21 cellular contexts compared by ENCODE assay signal in genomic region chr22:40703174-40703573, GRCh38. TPM values are rescaled to one million over a fixed set of nuclear protein-coding genes. Genes with fewer than 3 reads are reported as not detected.
DNase-seq lines count a peak whose midpoint lies in the region; ATAC-seq, FAIRE-seq and TF ChIP-seq lines count a peak whose summit lies in the region.
"Had no signal": no experiment of that assay in that cellular context is flagged by ENCODE, and none has a peak within 500 bp of the region (broad histone marks: within the 10 kb centered on the region; RNA-seq: fewer than 3 reads in every experiment).

No MANE protein-coding gene starts in this region.

- H3K4me1 ChIP-seq in A673 (ENCODE audit: insufficient read depth, low read length, poor library complexity, severe bottlenecking) (peaks cover 9% of the 10 kb centered on the region), H1 (replicated peaks in 1 of 4; ENCODE audit: control insufficient read depth in 3 of 4, insufficient read depth in 4 of 4, low read length in 3 of 4) (peaks cover 0 to 4% (median 2%) of the 10 kb centered on the region in 4 experiments; a peak in 4 of 7 replicates)
- H3K4me1 ChIP-seq in naive thymus-derived CD4-positive, alpha-beta T cell (ENCODE audit: control insufficient read depth in 2 of 2, insufficient read depth in 2 of 2, low read length in 2 of 2) = peaks cover 0 to 11% of the 10 kb centered on the region in 2 donors
- H3K4me1 ChIP-seq: upper lobe of right lung had no signal

- no peaks in the 10 kb centered on the region for H3K23me2 ChIP-seq in H1 (ENCODE audit: low read depth, low read length)

- DNase-seq in A673 (ENCODE audit: low spot score) (peak; percentile 78), GM19239 (ENCODE audit: insufficient read length, low spot score) (no peak), NCI-H524 treated with DMSO at 0.1 percent for 48 hours (lab: John Stamatoyannopoulos, UW) (peak; percentile 86), H1 (ENCODE audit: low read depth in 1 of 2, low spot score in 2 of 2) (no peak), progenitor cell of endocrine pancreas (ENCODE audit: low spot score, unreplicated experiment) (no peak)
- no peak for DNase-seq in naive thymus-derived CD4-positive, alpha-beta T cell
- no peak for DNase-seq in activated CD4-positive, CD25-positive, alpha-beta regulatory T cell treated with anti-CD3 and anti-CD28 coated beads, Interleukin-2, amount 50 U/mL, for 72 hours
- DNase-seq: activated CD4-positive, CD25-positive, alpha-beta regulatory T cell; DMS79 treated with DMSO at 0.1 percent for 48 hours; midbrain; NCI-H1092; stimulated activated naive CD4-positive, alpha-beta T cell treated with Interleukin-2 at 50 U/mL for 16 hours; upper lobe of right lung had no signal

- TF ChIP-seq RAD21 in H1 (IDR thresholded peaks at IDR 0.05 in 1 of 2, conservative IDR thresholded peaks at IDR 0.05 in 1 of 2; ENCODE audit: low read depth in 2 of 2, low read length in 2 of 2) = no peak

- H3K27me3 ChIP-seq in A673 (replicated peaks; ENCODE audit: insufficient read depth, low read depth, low read length, poor library complexity) = no peaks in the 10 kb centered on the region
- H3K27me3 ChIP-seq in H1 (replicated peaks in 1 of 4; ENCODE audit: control insufficient read depth in 3 of 4, extremely low read depth in 1 of 4, insufficient read depth in 3 of 4, low read length in 3 of 4) = no peaks in the 10 kb centered on the region
- no peaks in the 10 kb centered on the region for H3K27me3 ChIP-seq in naive thymus-derived CD4-positive, alpha-beta T cell (ENCODE audit: control insufficient read depth in 2 of 2, insufficient read depth in 2 of 2, low read length in 2 of 2)
- H3K27me3 ChIP-seq: hepatocyte, upper lobe of right lung had no signal

- H3K9me3 ChIP-seq in A673 (ENCODE audit: low read depth, low read length, poor library complexity, severe bottlenecking) (no peaks in the 10 kb centered on the region), H1 (ENCODE audit: insufficient read depth in 2 of 2, low read depth in 1 of 2, low read length in 1 of 2) (peaks cover 8 to 11% of the 10 kb centered on the region in 2 experiments; a peak in 3 of 4 replicates)
- H3K9me3 ChIP-seq in naive thymus-derived CD4-positive, alpha-beta T cell (ENCODE audit: control insufficient read depth in 2 of 3, low read length in 3 of 3) = no peaks in the 10 kb centered on the region
- H3K9me3 ChIP-seq: upper lobe of right lung had no signal

- CTCF ChIA-PET in A673 (lab: Charles Lee) = interaction anchor here (1.0 kb wide), 1 partner anchor 51 kb away, joined by 3 read pairs; no protein-coding TSS in a partner anchor
- CTCF ChIA-PET in H1 (lab: Charles Lee; ENCODE audit: partially characterized antibody) = interaction anchor here (0.6 to 2.0 kb wide), 6 partner anchors 9 to 57 kb away, joined by 3 to 9 read pairs (median 4); no protein-coding TSS in a partner anchor
- CTCF ChIA-PET in naive thymus-derived CD4-positive, alpha-beta T cell (lab: Charles Lee) = interaction anchor here (1.3 to 1.8 kb wide), 2 partner anchors 11 to 20 kb away, joined by 3 to 7 read pairs; no protein-coding TSS in a partner anchor

- H3K4me3 ChIP-seq in A673 (ENCODE audit: low read depth, low read length, poor library complexity, severe bottlenecking) = no peak overlapping the region
- H3K4me3 ChIP-seq in H1 (ENCODE audit: extremely low read depth in 1 of 4, insufficient read depth in 2 of 4, low read depth in 3 of 4, low read length in 4 of 4) = no peak overlapping the region
- no peak overlapping the region for H3K4me3 ChIP-seq in naive thymus-derived CD4-positive, alpha-beta T cell (ENCODE audit: low read length)
- H3K4me3 ChIP-seq: hepatocyte, upper lobe of right lung had no signal

- H2BK12ac ChIP-seq in H1 (ENCODE audit: low read depth, low read length) = no peak overlapping the region

- H3K27ac Mint-ChIP-seq in progenitor cell of endocrine pancreas = no peak overlapping the region
- H3K27ac Mint-ChIP-seq in naive thymus-derived CD4-positive, alpha-beta T cell = peak overlapping the region in 2 of 9 donors; percentile 18 to 84

- H3K56ac ChIP-seq in H1 (replicated peaks; ENCODE audit: insufficient read length, low read depth, low read length) = no peak overlapping the region

- no peak overlapping the region for H3K4ac ChIP-seq in H1 (replicated peaks; ENCODE audit: insufficient read length, low read depth, low read length)

- 100% methylated on average over 1 of the region's 1 CpG; no CpG with 5 or more reads in 1 of the 2 experiments for WGBS in H1 (ENCODE audit: extremely low coverage in 1 of 2, insufficient coverage in 1 of 2, insufficient read length in 1 of 2, insufficient replicate concordance in 2 of 2, low coverage in 1 of 2, low lambda C conversion rate in 2 of 2, missing lambda C conversion rate in 1 of 2), 2 experiments

- H4K5ac ChIP-seq in H1 (ENCODE audit: insufficient read length, low read depth, low read length) = no peak overlapping the region

- H3K36me3 ChIP-seq in A673 (ENCODE audit: insufficient read depth, low read length, poor library complexity, severe bottlenecking) (no peaks in the 10 kb centered on the region), H1 (ENCODE audit: control insufficient read depth in 2 of 4, insufficient read depth in 4 of 4, low read length in 3 of 4) (no peaks in the 10 kb centered on the region)
- no peaks in the 10 kb centered on the region for H3K36me3 ChIP-seq in naive thymus-derived CD4-positive, alpha-beta T cell (ENCODE audit: control insufficient read depth in 2 of 3, insufficient read depth in 3 of 3, low read length in 3 of 3)
- H3K36me3 ChIP-seq: upper lobe of right lung had no signal

- no peaks in the 10 kb centered on the region for H3K79me1 ChIP-seq in H1 (ENCODE audit: low read depth, low read length)

- no peak for TF ChIP-seq CTCF in A673 (conservative IDR thresholded peaks at IDR 0.05; ENCODE audit: low read depth, low read length)
- TF ChIP-seq CTCF in H1 (IDR thresholded peaks at IDR 0.05; ENCODE audit: control extremely low read depth in 1 of 3, insufficient read depth in 1 of 3, low read depth in 1 of 3, low read length in 3 of 3) = no peak
- no peak for TF ChIP-seq CTCF in progenitor cell of endocrine pancreas (IDR thresholded peaks at IDR 0.05; ENCODE audit: unreplicated experiment)

- TF ChIP-seq EP300 in H1 (IDR thresholded peaks at IDR 0.05; ENCODE audit: borderline replicate concordance in 1 of 2, low read depth in 2 of 2, low read length in 2 of 2) = no peak

- peaks cover 3% of the 10 kb centered on the region for H3K9me3 Mint-ChIP-seq in progenitor cell of endocrine pancreas (ENCODE audit: low read depth)
- peaks cover 0 to 5% (median 0%) of the 10 kb centered on the region in 11 donors for H3K9me3 Mint-ChIP-seq in naive thymus-derived CD4-positive, alpha-beta T cell

- no peaks in the 10 kb centered on the region for H3K4me1 Mint-ChIP-seq in progenitor cell of endocrine pancreas (ENCODE audit: low read depth)
- peaks cover 9 to 30% (median 19%) of the 10 kb centered on the region in 7 donors for H3K4me1 Mint-ChIP-seq in naive thymus-derived CD4-positive, alpha-beta T cell

- no peak overlapping the region for H2BK5ac ChIP-seq in H1 (ENCODE audit: low read depth, low read length)

- no peak overlapping the region for H4K8ac ChIP-seq in H1 (ENCODE audit: extremely low read depth, insufficient read depth, low read length)

- no peak overlapping the region for H2BK15ac ChIP-seq in H1 (ENCODE audit: low read length)

- ATAC-seq in HG03139 (IDR thresholded peaks at IDR 0.05; ENCODE audit: unreplicated experiment) = no peak
- ATAC-seq in naive thymus-derived CD4-positive, alpha-beta T cell = no peak
- ATAC-seq: Right ventricle myocardium inferior, upper lobe of right lung had no signal

- H3K4me2 ChIP-seq in H1 (ENCODE audit: insufficient read depth in 1 of 2, low read depth in 2 of 2, low read length in 2 of 2) = no peak overlapping the region
- H3K4me2 ChIP-seq: hepatocyte had no signal

- H3K27me3 Mint-ChIP-seq in progenitor cell of endocrine pancreas = no peaks in the 10 kb centered on the region
- H3K27me3 Mint-ChIP-seq in naive thymus-derived CD4-positive, alpha-beta T cell = peaks cover 0 to under 1% (median 0%) of the 10 kb centered on the region in 5 donors

- H3K4me3 Mint-ChIP-seq in progenitor cell of endocrine pancreas (ENCODE audit: low read depth) = no peak overlapping the region
- H3K4me3 Mint-ChIP-seq in naive thymus-derived CD4-positive, alpha-beta T cell = peak overlapping the region in 2 of 10 donors; percentile 37
- H3K4me3 Mint-ChIP-seq: neural crest cell had no signal

- TF ChIP-seq POLR2A in H1 (IDR thresholded peaks at IDR 0.05; ENCODE audit: control extremely low read depth in 1 of 2, low read depth in 2 of 2, low read length in 2 of 2) = no peak

- peak overlapping the region; percentile 29 for H4K91ac ChIP-seq in H1 (replicated peaks; ENCODE audit: insufficient read length, low read length)

- H3K23ac ChIP-seq in H1 (ENCODE audit: insufficient read length) = no peak overlapping the region

- H2AK5ac ChIP-seq in H1 (ENCODE audit: low read depth, low read length) = no peak overlapping the region

- no peak overlapping the region for H2BK120ac ChIP-seq in H1 (replicated peaks; ENCODE audit: low read depth, low read length)

- H3K27ac ChIP-seq in A673 (ENCODE audit: low read depth, low read length, poor library complexity, severe bottlenecking) = peak overlapping the region; percentile 39
- H3K27ac ChIP-seq in H1 (ENCODE audit: low read depth, low read length) = no peak overlapping the region
- H3K27ac ChIP-seq in naive thymus-derived CD4-positive, alpha-beta T cell (ENCODE audit: low read depth, low read length) = no peak overlapping the region
- H3K27ac ChIP-seq: C4-2B, hepatocyte, upper lobe of right lung had no signal

- intact Hi-C loops in A673 (cut with micrococcal nuclease; ENCODE audit: unreplicated experiment) = no loop called here
- intact Hi-C loops in naive thymus-derived CD4-positive, alpha-beta T cell (cut with micrococcal nuclease) = no loop called here

- no peaks in the 10 kb centered on the region for H3K79me2 ChIP-seq in H1 (ENCODE audit: control insufficient read depth in 1 of 2, insufficient read depth in 2 of 2, low read length in 2 of 2)
- H3K79me2 ChIP-seq: hepatocyte had no signal

- FAIRE-seq in GM19239 (lab: Jason Lieb, UNC) = peak; percentile 51
- FAIRE-seq in H1 (lab: Jason Lieb, UNC) = peak; percentile 36
- FAIRE-seq: endometrium had no signal

- POLR2A ChIA-PET in A673 (lab: Charles Lee; ENCODE audit: low non-redundant PET) = no interaction called here
- POLR2A ChIA-PET in H1 (lab: Charles Lee; ENCODE audit: partially characterized antibody) = interaction anchor here (0.8 to 1.6 kb wide), 2 partner anchors 8 to 11 kb away, joined by 3 to 4 read pairs; no protein-coding TSS in a partner anchor
- POLR2A ChIA-PET in naive thymus-derived CD4-positive, alpha-beta T cell (lab: Charles Lee) = no interaction called here

- H3K36me3 Mint-ChIP-seq in progenitor cell of endocrine pancreas (ENCODE audit: insufficient read depth) = no peaks in the 10 kb centered on the region
- H3K36me3 Mint-ChIP-seq in naive thymus-derived CD4-positive, alpha-beta T cell = peaks cover 0 to 2% (median 0%) of the 10 kb centered on the region in 5 donors

- H2AFZ ChIP-seq in H1 (ENCODE audit: low read length) = no peak overlapping the region
- H2AFZ ChIP-seq: hepatocyte had no signal

- H4K20me1 ChIP-seq in H1 (replicated peaks in 1 of 2; ENCODE audit: control insufficient read depth in 1 of 2, insufficient read depth in 2 of 2, low read length in 2 of 2) = no peaks in the 10 kb centered on the region

- BruUV-seq in A673 (replicated peaks; lab: Mats Ljungman, UMichigan) = no TSS peak

- H3K14ac ChIP-seq in H1 (ENCODE audit: insufficient read length) = no peak overlapping the region

- no peak overlapping the region for H3K9ac ChIP-seq in H1 (replicated peaks in 1 of 4; ENCODE audit: extremely low read depth in 1 of 4, low read depth in 3 of 4, low read length in 3 of 4)

- no peak overlapping the region for H2BK20ac ChIP-seq in H1 (ENCODE audit: low read length)

- no peak overlapping the region for H3K18ac ChIP-seq in H1 (ENCODE audit: extremely low read depth, low read length)

RNA-seq across cellular contexts. Expression of gene MCHR1, which starts 23.9 kb away (rescaled TPM):
- total RNA-seq in A673 (2021) (not detected in 2 replicates), progenitor cell of endocrine pancreas (0.19 and 0.38 TPM in 2 replicates)
- total RNA-seq in H1 (2021; fragmentation: NEBNext Ultra II Directional; extraction: Animal tissue kit (Norgen Biotek cat#: 25700)) = 0.91 and 1.3 TPM in 2 replicates
- 4.6 and 7.6 TPM in 2 replicates for polyA plus RNA-seq in H1 (2011; rRNA removed)
- polyA plus RNA-seq in H1 (2011; cell fraction: cytosol; rRNA removed) = 3.5 TPM
- 3.8 TPM for polyA plus RNA-seq in H1 (2011; cell fraction: nucleus; rRNA removed)
- 1.8 to 3.7 TPM (median 2.5 TPM) in 4 replicates for polyA plus RNA-seq in H1 (2012, experiment 1 of 2)
- 2.9 TPM for polyA plus RNA-seq in H1 (2012, experiment 2 of 2)
- polyA plus RNA-seq in H1 (2013, experiment 1 of 2) = 1.4 TPM
- 1.6 TPM for polyA plus RNA-seq in H1 (2013, experiment 2 of 2)
- 11.0 and 14.1 TPM in 2 replicates for polyA minus RNA-seq in H1 (2011; rRNA and poly(A)+ RNA removed)
- 2.1 TPM for polyA minus RNA-seq in H1 (2011; cell fraction: cytosol; rRNA and poly(A)+ RNA removed)
- 2.4 TPM for polyA minus RNA-seq in H1 (2011; cell fraction: nucleus; rRNA and poly(A)+ RNA removed)
- total RNA-seq in naive thymus-derived CD4-positive, alpha-beta T cell = not detected
- not detected for polyA plus RNA-seq in naive thymus-derived CD4-positive, alpha-beta T cell
- total RNA-seq: activated CD8-positive, alpha-beta memory T cell treated with anti-CD3 and anti-CD28 coated beads for 36 hours; T-helper 1 cell treated with Interleukin-12 subunit alpha and Interleukin-12 subunit beta and Interleukin-4 antibody, amounts not matched to agents 30 ng/mL and 1 ng/mL, for 36 hours; upper lobe of right lung had no signal

Comparison
In these comparisons a context has a peak if more than half of its experiments do, and no peak if none do; other contexts are left out.
1. DNase-seq: peak in A673 (single experiment) and NCI-H524 treated with DMSO at 0.1 percent for 48 hours (single experiment); none in GM19239 (single experiment), H1 (0 of 2), progenitor cell of endocrine pancreas (single experiment), naive thymus-derived CD4-positive, alpha-beta T cell (0 of 9) and activated CD4-positive, CD25-positive, alpha-beta regulatory T cell treated with anti-CD3 and anti-CD28 coated beads, Interleukin-2, amount 50 U/mL, for 72 hours (single experiment).